ENCODE assay signal across 31 cellular contexts in genomic region chr1:40870135-40870728, GRCh38. TPM values are rescaled to one million over a fixed set of nuclear protein-coding genes. Genes with fewer than 3 reads are reported as not detected.
DNase-seq lines count a peak whose midpoint lies in the region; ATAC-seq, FAIRE-seq and TF ChIP-seq lines count a peak whose summit lies in the region.
"Had no signal": no experiment of that assay in that cellular context is flagged by ENCODE, and none has a peak within 500 bp of the region (broad histone marks: within the 10 kb centered on the region; RNA-seq: fewer than 3 reads in every experiment).

No MANE protein-coding gene starts in this region.

- H3K27ac Mint-ChIP-seq in HFFc6: no peak overlapping the region
- H3K27ac Mint-ChIP-seq: activated CD4-positive, alpha-beta T cell treated with anti-CD3 and anti-CD28 coated beads, Interleukin-2, amount 10 ng/mL, durations not matched to agents 24 days and 14 days; activated naive CD8-positive, alpha-beta T cell; CD14-positive monocyte; dendritic cell treated with granulocyte-macrophage colony-stimulating factor and Interleukin-4, amounts not matched to agents 40 ng/mL and 50 ng/mL, for 4 days; endodermal cell; nephron progenitor cell; stimulated activated effector memory CD8-positive, alpha-beta T cell treated with anti-CD3 and anti-CD28 coated beads, Interleukin-12 subunit alpha, Interleukin-12 subunit beta, amount 100 ng/mL, for 72 hours had no signal

- peaks cover 4% of the 10 kb centered on the region for H3K9me3 ChIP-seq in endothelial cell of umbilical vein (replicated peaks; ENCODE audit: control insufficient read depth, insufficient read depth, low read length)
- no peaks in the 10 kb centered on the region for H3K9me3 ChIP-seq in breast epithelium
- no peaks in the 10 kb centered on the region for H3K9me3 ChIP-seq in tibial artery

- H3K4me3 ChIP-seq in endothelial cell of umbilical vein (replicated peaks in 1 of 3; ENCODE audit: insufficient read depth in 1 of 3, low read depth in 1 of 3, low read length in 3 of 3): no peak overlapping the region
- H3K4me3 ChIP-seq in breast epithelium: no peak overlapping the region
- H3K4me3 ChIP-seq in tibial artery: no peak overlapping the region
- H3K4me3 ChIP-seq: hepatocyte, PC-9, upper lobe of left lung had no signal

- no TSS peak for BruUV-seq in endothelial cell of umbilical vein (replicated peaks; lab: Mats Ljungman, UMichigan)

- H3K36me3 ChIP-seq in endothelial cell of umbilical vein (ENCODE audit: control insufficient read depth in 2 of 2, extremely low read depth in 1 of 2, insufficient read depth in 2 of 2, low read length in 2 of 2) (no peaks in the 10 kb centered on the region), breast epithelium (no peaks in the 10 kb centered on the region), tibial artery (no peaks in the 10 kb centered on the region)
- H3K36me3 ChIP-seq: upper lobe of left lung, WERI-Rb-1 had no signal

- POLR2A ChIA-PET in endothelial cell of umbilical vein (lab: Charles Lee): no interaction called here

- no peak for TF ChIP-seq CTCF in HFFc6 (IDR thresholded peaks at IDR 0.05)
- no peak for TF ChIP-seq CTCF in endothelial cell of umbilical vein (IDR thresholded peaks at IDR 0.05; ENCODE audit: extremely low read depth in 1 of 2, insufficient read depth in 1 of 2, low read depth in 1 of 2, low read length in 2 of 2)
- no peak for TF ChIP-seq CTCF in breast epithelium (IDR thresholded peaks at IDR 0.05)
- no peak for TF ChIP-seq CTCF in tibial artery (IDR thresholded peaks at IDR 0.05)

- no peaks in the 10 kb centered on the region for H4K20me1 ChIP-seq in endothelial cell of umbilical vein (replicated peaks; ENCODE audit: control insufficient read depth, extremely low read depth, insufficient read depth, low read length)

- no peak for TF ChIP-seq POLR2A in endothelial cell of umbilical vein (IDR thresholded peaks at IDR 0.05; ENCODE audit: low read depth, low read length)
- TF ChIP-seq POLR2A in breast epithelium (IDR thresholded peaks at IDR 0.05): no peak

- H3K9me3 Mint-ChIP-seq in HFFc6: peaks cover 17% of the 10 kb centered on the region
- H3K9me3 Mint-ChIP-seq: nephron progenitor cell; stimulated activated effector memory CD8-positive, alpha-beta T cell treated with anti-CD3 and anti-CD28 coated beads, Interleukin-12 subunit alpha, Interleukin-12 subunit beta, amount 100 ng/mL, for 72 hours had no signal

- CTCF ChIA-PET in endothelial cell of umbilical vein (lab: Charles Lee): interaction anchor here (1.1 kb wide), 1 partner anchor 79 kb away, joined by 5 read pairs; no protein-coding TSS in a partner anchor

- peaks cover 15% of the 10 kb centered on the region; the same call in 1 of the 2 replicates for H3K36me3 Mint-ChIP-seq in HFFc6 (ENCODE audit: low read depth)
- H3K36me3 Mint-ChIP-seq: activated naive CD8-positive, alpha-beta T cell; stimulated activated effector memory CD8-positive, alpha-beta T cell treated with anti-CD3 and anti-CD28 coated beads, Interleukin-12 subunit alpha, Interleukin-12 subunit beta, amount 100 ng/mL, for 72 hours had no signal

- dilution Hi-C loops in endothelial cell of umbilical vein (cut with MboI; ENCODE audit: extremely low pct_ligation_motif_present, low sequenced_read_pairs): no loop called here

- peaks cover 61% of the 10 kb centered on the region for H3K4me1 Mint-ChIP-seq in HFFc6 (ENCODE audit: low read depth)
- H3K4me1 Mint-ChIP-seq: nephron progenitor cell had no signal

- no peaks in the 10 kb centered on the region for H3K27me3 ChIP-seq in endothelial cell of umbilical vein (ENCODE audit: control insufficient read depth in 2 of 2, insufficient read depth in 2 of 2, low read length in 2 of 2)
- H3K27me3 ChIP-seq in breast epithelium: no peaks in the 10 kb centered on the region
- no peaks in the 10 kb centered on the region for H3K27me3 ChIP-seq in tibial artery
- H3K27me3 ChIP-seq: hepatocyte, upper lobe of left lung had no signal

- no peak for ATAC-seq in HG03196 (IDR thresholded peaks at IDR 0.05; ENCODE audit: unreplicated experiment)
- ATAC-seq: left colon; stimulated activated effector memory CD8-positive, alpha-beta T cell treated with anti-CD3 and anti-CD28 coated beads, Interleukin-12 subunit alpha, Interleukin-12 subunit beta, amount 100 ng/mL, for 72 hours had no signal

- H3K27ac ChIP-seq in endothelial cell of umbilical vein (ENCODE audit: insufficient read depth, low read depth, low read length): no peak overlapping the region
- no peak overlapping the region for H3K27ac ChIP-seq in breast epithelium
- H3K27ac ChIP-seq in tibial artery: no peak overlapping the region
- H3K27ac ChIP-seq: hepatocyte, KMS-11, PC-9, upper lobe of left lung, WERI-Rb-1 had no signal

- DNase-seq in HFFc6: peak; percentile 20
- DNase-seq in RPMI7951 (ENCODE audit: low read depth): peak; percentile 70
- DNase-seq in endothelial cell of umbilical vein (ENCODE audit: low read depth, low spot score): no peak
- peak; percentile 54 for DNase-seq in renal cortical epithelial cell (ENCODE audit: low read depth)
- DNase-seq in breast epithelium (ENCODE audit: low spot score in 2 of 2): no peak
- no peak for DNase-seq in tibial artery
- DNase-seq: activated CD4-positive, alpha-beta T cell treated with anti-CD3 and anti-CD28 coated beads, Interleukin-2, amount 10 ng/mL, durations not matched to agents 24 days and 14 days; activated effector memory CD4-positive, alpha-beta T cell treated with anti-CD3 and anti-CD28 coated beads, Interleukin-2, amount 50 U/mL, for 16 hours; aorta; Calu3; caudate nucleus; DMS79 treated with DMSO at 0.1 percent for 48 hours; endodermal cell; left colon; NCI-H1417; NCI-H2081; NCI-H2227 treated with DMSO at 0.1 percent for 48 hours; NCI-H526 treated with DMSO at 0.1 percent for 48 hours; nephron progenitor cell; NK-92 treated with Interleukin-12 subunit alpha and Interleukin-12 subunit beta, amount 100 ng/mL, for 24 hours; PC-9; T-helper 9 cell; upper lobe of left lung; WERI-Rb-1 had no signal

- H3K27me3 Mint-ChIP-seq in HFFc6 (ENCODE audit: insufficient read depth): no peaks in the 10 kb centered on the region; the same call in 1 of the 2 replicates
- H3K27me3 Mint-ChIP-seq: activated CD4-positive, alpha-beta T cell treated with anti-CD3 and anti-CD28 coated beads, Interleukin-2, amount 10 ng/mL, durations not matched to agents 24 days and 14 days had no signal

- H3K9ac ChIP-seq in endothelial cell of umbilical vein (replicated peaks; ENCODE audit: extremely low read depth, insufficient read depth, low read length): no peak overlapping the region
- H3K9ac ChIP-seq: KMS-11 had no signal

- no peak overlapping the region for H3K4me2 ChIP-seq in endothelial cell of umbilical vein (ENCODE audit: insufficient read depth, low read length)
- H3K4me2 ChIP-seq: hepatocyte, KMS-11, PC-9 had no signal

- FAIRE-seq in endothelial cell of umbilical vein (lab: Jason Lieb, UNC): peak; percentile 42

- H3K79me2 ChIP-seq in endothelial cell of umbilical vein (ENCODE audit: control insufficient read depth, insufficient read depth, low read length): no peaks in the 10 kb centered on the region
- H3K79me2 ChIP-seq: hepatocyte had no signal

- H3K9me1 ChIP-seq in endothelial cell of umbilical vein (replicated peaks; ENCODE audit: control insufficient read depth, extremely low read depth, insufficient read depth, low read length): no peaks in the 10 kb centered on the region

- intact Hi-C loops in endothelial cell of umbilical vein (cut with micrococcal nuclease): no loop called here
- intact Hi-C loops in breast epithelium (cut with DNase I; ENCODE audit: low total_unique reads): loop anchor here (5.0 kb wide), 1 partner anchor 942 kb away; no protein-coding TSS in a partner anchor
- intact Hi-C loops in tibial artery (cut with DNase I; ENCODE audit: low total_unique reads): no loop called here

- H3K4me1 ChIP-seq in endothelial cell of umbilical vein (ENCODE audit: control insufficient read depth, extremely low read depth, insufficient read depth, low read length): peaks cover 22% of the 10 kb centered on the region
- H3K4me1 ChIP-seq in breast epithelium: no peaks in the 10 kb centered on the region
- H3K4me1 ChIP-seq in tibial artery: no peaks in the 10 kb centered on the region

- H3K4me3 Mint-ChIP-seq in HFFc6: no peak overlapping the region
- H3K4me3 Mint-ChIP-seq: activated CD4-positive, alpha-beta T cell treated with anti-CD3 and anti-CD28 coated beads, Interleukin-2, amount 10 ng/mL, durations not matched to agents 24 days and 14 days; activated naive CD8-positive, alpha-beta T cell; CD14-positive monocyte; dendritic cell treated with granulocyte-macrophage colony-stimulating factor and Interleukin-4, amounts not matched to agents 40 ng/mL and 50 ng/mL, for 4 days; endodermal cell; nephron progenitor cell; stimulated activated effector memory CD8-positive, alpha-beta T cell treated with anti-CD3 and anti-CD28 coated beads, Interleukin-12 subunit alpha, Interleukin-12 subunit beta, amount 100 ng/mL, for 72 hours had no signal

- H2AFZ ChIP-seq in endothelial cell of umbilical vein (ENCODE audit: low read depth, low read length): no peak overlapping the region
- H2AFZ ChIP-seq: hepatocyte, PC-9 had no signal

TF ChIP-seq in endothelial cell of umbilical vein, 7 proteins besides CTCF, POLR2A, EP300 and RAD21 (continues in another document):
- TF ChIP-seq JUN (IDR thresholded peaks at IDR 0.05; ENCODE audit: borderline replicate concordance, insufficient read depth, insufficient read length, low read depth) (peak; percentile 36), MYC (IDR thresholded peaks at IDR 0.05; ENCODE audit: low read depth, low read length) (no peak), FOS (IDR thresholded peaks at IDR 0.05; ENCODE audit: borderline replicate concordance, insufficient read depth, low read length) (peak; percentile 54), GATA2 (IDR thresholded peaks at IDR 0.05; ENCODE audit: insufficient read depth, insufficient read length, low read depth, low read length) (no peak)

RNA-seq across cellular contexts. Expression of gene CITED4, which starts 8.1 kb away (rescaled TPM):
- 1 to 10 TPM; 1.7 to 5.3 (median 3.8) TPM for total RNA-seq in HFFc6 (2021; fragmentation: NEBNext Ultra II Directional; extraction: Animal tissue kit (Norgen Biotek cat#: 25700))
- total RNA-seq in RPMI7951 (2014; rRNA removed; shearing (Covaris generic)): 0.72 and 1.1 TPM in 2 replicates
- total RNA-seq in endothelial cell of umbilical vein (10.9 and 11.3 TPM in 2 replicates), renal cortical epithelial cell (33.5 and 45.1 TPM in 2 replicates), breast epithelium (100 to 1,000 TPM in 1 of 3 donors, 10 to 100 TPM in 2; 12.2 to 136 (median 26.9) TPM)
- polyA plus RNA-seq in endothelial cell of umbilical vein: 3.8 and 4.7 TPM in 2 replicates
- 2.3 and 4.4 TPM in 2 replicates for polyA plus RNA-seq in endothelial cell of umbilical vein (2011; cell fraction: cytosol; rRNA removed)
- polyA plus RNA-seq in endothelial cell of umbilical vein (2011; cell fraction: nucleus; rRNA removed): 0.79 and 1.5 TPM in 2 replicates
- 3.3 and 5.7 TPM in 2 replicates for polyA plus RNA-seq in endothelial cell of umbilical vein (2012)
- polyA minus RNA-seq in endothelial cell of umbilical vein: 0.34 and 0.90 TPM in 2 replicates
- polyA minus RNA-seq in endothelial cell of umbilical vein (2011; cell fraction: cytosol; rRNA and poly(A)+ RNA removed): 12.4 TPM
- polyA minus RNA-seq in endothelial cell of umbilical vein (2011; cell fraction: nucleus; rRNA and poly(A)+ RNA removed): 0.87 and 3.6 TPM in 2 replicates

Comparison
In these comparisons a context has a peak if more than half of its experiments do, and no peak if none do; other contexts are left out.
1. DNase-seq: peak in HFFc6 (single experiment), RPMI7951 (single experiment) and renal cortical epithelial cell (single experiment); none in endothelial cell of umbilical vein (single experiment), breast epithelium (0 of 2) and tibial artery (0 of 2).